In genomic region chr2:174611851-174612250, GRCh38 we compare ENCODE assay signal across 19 cellular contexts. TPM values are rescaled to one million over a fixed set of nuclear protein-coding genes. Genes with fewer than 3 reads are reported as not detected.
DNase-seq lines count a peak whose midpoint lies in the region; ATAC-seq and TF ChIP-seq lines count a peak whose summit lies in the region.
"Had no signal": no experiment of that assay in that cellular context is flagged by ENCODE, and none has a peak within 500 bp of the region (broad histone marks: within the 10 kb centered on the region; RNA-seq: fewer than 3 reads in every experiment).

No MANE protein-coding gene starts in this region.

- DNase-seq in activated T-cell treated with anti-CD3 and anti-CD28 coated beads, Interleukin-2, amount 50 U/mL, for 24 hours = no peak
- DNase-seq in activated T-cell treated with anti-CD3 and anti-CD28 coated beads, Interleukin-2, amount 50 U/mL, for 4 hours = no peak
- no peak for DNase-seq in stimulated activated effector memory CD8-positive, alpha-beta T cell treated with anti-CD3 and anti-CD28 coated beads, Interleukin-12 subunit alpha, Interleukin-12 subunit beta, amount 100 ng/mL, for 72 hours (ENCODE audit: low spot score in 2 of 2)
- DNase-seq in foreskin keratinocyte = no peak
- no peak for DNase-seq in HUDEP-2 (lab: John Stamatoyannopoulos, UW; ENCODE audit: unreplicated experiment in 76 of 76)
- DNase-seq: ACHN, activated T-cell treated with anti-CD3 and anti-CD28 coated beads for 4 hours, aorta, GF-D8, MG63, NCI-H2029 treated with DMSO at 0.1 percent for 48 hours, NCI-H748 treated with DMSO at 0.1 percent for 48 hours, small intestine had no signal

- H3K27ac Mint-ChIP-seq in activated T-cell treated with anti-CD3 and anti-CD28 coated beads, Interleukin-2, amount 50 U/mL, for 24 hours = peak overlapping the region; percentile 96
- H3K27ac Mint-ChIP-seq in activated T-helper 17 cell treated with anti-CD3 and anti-CD28 coated beads, Interleukin-2, amount 50 U/mL, for 72 hours = peak overlapping the region; percentile 95
- peak overlapping the region; percentile 95 for H3K27ac Mint-ChIP-seq in stimulated activated effector memory CD8-positive, alpha-beta T cell treated with anti-CD3 and anti-CD28 coated beads, Interleukin-12 subunit alpha, Interleukin-12 subunit beta, amount 100 ng/mL, for 72 hours
- H3K27ac Mint-ChIP-seq: progenitor cell of endocrine pancreas, WTC11 had no signal

- H3K27me3 ChIP-seq in foreskin keratinocyte = no peaks in the 10 kb centered on the region
- H3K27me3 ChIP-seq: gastroesophageal sphincter, MG63 had no signal

- peaks cover 71% of the 10 kb centered on the region for H3K36me3 Mint-ChIP-seq in activated T-cell treated with anti-CD3 and anti-CD28 coated beads, Interleukin-2, amount 50 U/mL, for 24 hours (ENCODE audit: low read depth)
- peaks cover 24% of the 10 kb centered on the region for H3K36me3 Mint-ChIP-seq in activated T-cell treated with anti-CD3 and anti-CD28 coated beads, Interleukin-2, amount 50 U/mL, for 4 hours (ENCODE audit: insufficient read depth)
- H3K36me3 Mint-ChIP-seq in activated T-helper 17 cell treated with anti-CD3 and anti-CD28 coated beads, Interleukin-2, amount 50 U/mL, for 72 hours (ENCODE audit: low read depth) = peaks cover 47% of the 10 kb centered on the region
- peaks cover 62% of the 10 kb centered on the region for H3K36me3 Mint-ChIP-seq in stimulated activated effector memory CD8-positive, alpha-beta T cell treated with anti-CD3 and anti-CD28 coated beads, Interleukin-12 subunit alpha, Interleukin-12 subunit beta, amount 100 ng/mL, for 72 hours
- H3K36me3 Mint-ChIP-seq: WTC11 had no signal

- H3K4me3 Mint-ChIP-seq in activated T-cell treated with anti-CD3 and anti-CD28 coated beads, Interleukin-2, amount 50 U/mL, for 24 hours = no peak overlapping the region
- H3K4me3 Mint-ChIP-seq in activated T-cell treated with anti-CD3 and anti-CD28 coated beads, Interleukin-2, amount 50 U/mL, for 4 hours = no peak overlapping the region
- peak overlapping the region; percentile 79 for H3K4me3 Mint-ChIP-seq in activated T-helper 17 cell treated with anti-CD3 and anti-CD28 coated beads, Interleukin-2, amount 50 U/mL, for 72 hours
- no peak overlapping the region for H3K4me3 Mint-ChIP-seq in stimulated activated effector memory CD8-positive, alpha-beta T cell treated with anti-CD3 and anti-CD28 coated beads, Interleukin-12 subunit alpha, Interleukin-12 subunit beta, amount 100 ng/mL, for 72 hours
- H3K4me3 Mint-ChIP-seq: WTC11 had no signal

- peaks cover 4% of the 10 kb centered on the region for H3K4me1 ChIP-seq in foreskin keratinocyte

- no peak for TF ChIP-seq CTCF in foreskin keratinocyte (conservative IDR thresholded peaks at IDR 0.05)

- H3K27me3 Mint-ChIP-seq in activated T-cell treated with anti-CD3 and anti-CD28 coated beads, Interleukin-2, amount 50 U/mL, for 24 hours = no peaks in the 10 kb centered on the region
- H3K27me3 Mint-ChIP-seq in activated T-cell treated with anti-CD3 and anti-CD28 coated beads, Interleukin-2, amount 50 U/mL, for 4 hours (ENCODE audit: low read depth) = no peaks in the 10 kb centered on the region
- H3K27me3 Mint-ChIP-seq in activated T-helper 17 cell treated with anti-CD3 and anti-CD28 coated beads, Interleukin-2, amount 50 U/mL, for 72 hours = no peaks in the 10 kb centered on the region
- H3K27me3 Mint-ChIP-seq: progenitor cell of endocrine pancreas had no signal

- H3K4me1 Mint-ChIP-seq in activated T-cell treated with anti-CD3 and anti-CD28 coated beads, Interleukin-2, amount 50 U/mL, for 24 hours (ENCODE audit: low read depth) = peaks cover 92% of the 10 kb centered on the region
- H3K4me1 Mint-ChIP-seq in activated T-cell treated with anti-CD3 and anti-CD28 coated beads, Interleukin-2, amount 50 U/mL, for 4 hours (ENCODE audit: low read depth) = peaks cover 92% of the 10 kb centered on the region
- H3K4me1 Mint-ChIP-seq in activated T-helper 17 cell treated with anti-CD3 and anti-CD28 coated beads, Interleukin-2, amount 50 U/mL, for 72 hours = peaks cover 53% of the 10 kb centered on the region
- H3K4me1 Mint-ChIP-seq in stimulated activated effector memory CD8-positive, alpha-beta T cell treated with anti-CD3 and anti-CD28 coated beads, Interleukin-12 subunit alpha, Interleukin-12 subunit beta, amount 100 ng/mL, for 72 hours = peaks cover 84% of the 10 kb centered on the region

- H3K27ac ChIP-seq in foreskin keratinocyte = no peak overlapping the region
- H3K27ac ChIP-seq: gastroesophageal sphincter had no signal

- H3K9me3 Mint-ChIP-seq in activated T-cell treated with anti-CD3 and anti-CD28 coated beads, Interleukin-2, amount 50 U/mL, for 24 hours = no peaks in the 10 kb centered on the region
- no peaks in the 10 kb centered on the region for H3K9me3 Mint-ChIP-seq in activated T-cell treated with anti-CD3 and anti-CD28 coated beads, Interleukin-2, amount 50 U/mL, for 4 hours
- H3K9me3 Mint-ChIP-seq in activated T-helper 17 cell treated with anti-CD3 and anti-CD28 coated beads, Interleukin-2, amount 50 U/mL, for 72 hours = no peaks in the 10 kb centered on the region
- no peaks in the 10 kb centered on the region for H3K9me3 Mint-ChIP-seq in stimulated activated effector memory CD8-positive, alpha-beta T cell treated with anti-CD3 and anti-CD28 coated beads, Interleukin-12 subunit alpha, Interleukin-12 subunit beta, amount 100 ng/mL, for 72 hours
- H3K9me3 Mint-ChIP-seq: WTC11 had no signal

- ATAC-seq in activated T-cell treated with anti-CD3 and anti-CD28 coated beads, Interleukin-2, amount 50 U/mL, for 4 hours = no peak
- peak; percentile 31 for ATAC-seq in HG03159 (IDR thresholded peaks at IDR 0.05; ENCODE audit: unreplicated experiment)
- ATAC-seq in activated T-helper 17 cell treated with anti-CD3 and anti-CD28 coated beads, Interleukin-2, amount 50 U/mL, for 72 hours (replicated peaks) = no peak
- ATAC-seq in stimulated activated effector memory CD8-positive, alpha-beta T cell treated with anti-CD3 and anti-CD28 coated beads, Interleukin-12 subunit alpha, Interleukin-12 subunit beta, amount 100 ng/mL, for 72 hours = no peak
- no peak for ATAC-seq in foreskin keratinocyte
- ATAC-seq in GM21360 (IDR thresholded peaks at IDR 0.05; ENCODE audit: unreplicated experiment) = no peak
- ATAC-seq: gastroesophageal sphincter, WTC11 had no signal

RNA-seq across cellular contexts. Expression of gene WIPF1, which starts 14.2 kb away (rescaled TPM):
- total RNA-seq in activated T-cell treated with anti-CD3 and anti-CD28 coated beads, Interleukin-2, amount 50 U/mL, for 4 hours = 100 to 1,000 TPM in 2 of 3 donors, 10 to 100 TPM in 1; 95.1 to 122 (median 101) TPM
- 100 to 1,000 TPM; 180 to 334 TPM for total RNA-seq in activated T-helper 17 cell treated with anti-CD3 and anti-CD28 coated beads, Interleukin-2, amount 50 U/mL, for 72 hours
- 5.2 and 5.8 TPM in 2 replicates for total RNA-seq in foreskin keratinocyte
- 3.5 and 4.2 TPM in 2 replicates for polyA plus RNA-seq in foreskin keratinocyte

Comparison
In these comparisons a context has a peak if more than half of its experiments do, and no peak if none do; other contexts are left out.
1. RNA of gene WIPF1, which starts 14.2 kb away (total RNA-seq): 180 to 334 TPM in activated T-helper 17 cell treated with anti-CD3 and anti-CD28 coated beads, Interleukin-2, amount 50 U/mL, for 72 hours and 95.1 to 122 TPM in activated T-cell treated with anti-CD3 and anti-CD28 coated beads, Interleukin-2, amount 50 U/mL, for 4 hours; 5.2 to 5.8 TPM in foreskin keratinocyte; every median in the first group is over 10 times any median in the second.
2. Peak in every context shown above with its lines, with median percentiles within 50 percentile points of each other: H3K27ac Mint-ChIP-seq.